ENCODE assay signal across 17 cellular contexts in genomic region chr10:95787447-95787846, GRCh38. TPM values are rescaled to one million over a fixed set of nuclear protein-coding genes. Genes with fewer than 3 reads are reported as not detected.
DNase-seq lines count a peak whose midpoint lies in the region; ATAC-seq and FAIRE-seq lines count a peak whose summit lies in the region.
"Had no signal": no experiment of that assay in that cellular context is flagged by ENCODE, and none has a peak within 500 bp of the region (broad histone marks: within the 10 kb centered on the region; RNA-seq: fewer than 3 reads in every experiment).

No MANE protein-coding gene starts in this region.

- no peak for ATAC-seq in activated CD8-positive, alpha-beta memory T cell treated with anti-CD3 and anti-CD28 coated beads, Interleukin-2, amount 10 ng/mL, durations not matched to agents 7 days and 5 days
- no peak for ATAC-seq in stimulated activated naive B cell treated with anti-CD40 and anti-IgM and Interleukin-4, amounts not matched to agents 10 μg/mL and 1 μg/mL and 100 μg/mL, for 72 hours (replicated peaks)

- no peaks in the 10 kb centered on the region for H3K27me3 Mint-ChIP-seq in activated CD8-positive, alpha-beta memory T cell treated with anti-CD3 and anti-CD28 coated beads, Interleukin-2, amount 10 ng/mL, durations not matched to agents 7 days and 5 days
- H3K27me3 Mint-ChIP-seq in activated T-helper 1 cell treated with anti-CD3 and anti-CD28 coated beads, Interleukin-12 subunit alpha, Interleukin-12 subunit beta, Interleukin-2, Interleukin-4 antibody, amounts not matched to agents 30 ng/mL and 10 ng/mL and 1 ng/mL, durations not matched to agents 14 hours and 24 hours and 36 hours (ENCODE audit: insufficient read depth): no peaks in the 10 kb centered on the region
- no peaks in the 10 kb centered on the region for H3K27me3 Mint-ChIP-seq in stimulated activated naive B cell treated with anti-CD40 and anti-IgM and Interleukin-4, amounts not matched to agents 10 μg/mL and 1 μg/mL and 100 μg/mL, for 72 hours

- H3K9me3 Mint-ChIP-seq in activated CD8-positive, alpha-beta memory T cell treated with anti-CD3 and anti-CD28 coated beads, Interleukin-2, amount 10 ng/mL, durations not matched to agents 7 days and 5 days (ENCODE audit: low read depth): no peaks in the 10 kb centered on the region
- peaks cover 3% of the 10 kb centered on the region for H3K9me3 Mint-ChIP-seq in activated T-helper 1 cell treated with anti-CD3 and anti-CD28 coated beads, Interleukin-12 subunit alpha, Interleukin-12 subunit beta, Interleukin-2, Interleukin-4 antibody, amounts not matched to agents 30 ng/mL and 10 ng/mL and 1 ng/mL, durations not matched to agents 14 hours and 24 hours and 36 hours
- peaks cover 2 to 7% of the 10 kb centered on the region in 2 donors for H3K9me3 Mint-ChIP-seq in stimulated activated naive B cell treated with anti-CD40 and anti-IgM and Interleukin-4, amounts not matched to agents 10 μg/mL and 1 μg/mL and 100 μg/mL, for 72 hours
- H3K9me3 Mint-ChIP-seq: CD4-positive, alpha-beta T cell had no signal

- peak; percentile 71 for FAIRE-seq in GM18507 (lab: Jason Lieb, UNC)

- DNase-seq in activated CD8-positive, alpha-beta memory T cell treated with anti-CD3 and anti-CD28 coated beads, Interleukin-2, amount 10 ng/mL, durations not matched to agents 7 days and 5 days: no peak
- no peak for DNase-seq in activated CD8-positive, alpha-beta memory T cell treated with anti-CD3 and anti-CD28 coated beads, Interleukin-2, amount 50 U/mL, for 4 hours
- DNase-seq in GM18507 (ENCODE audit: extremely low spot score, insufficient read length, low read depth): no peak
- no peak for DNase-seq in activated T-helper 1 cell treated with anti-CD3 and anti-CD28 coated beads, Interleukin-12 subunit alpha, Interleukin-12 subunit beta, Interleukin-2, Interleukin-4 antibody, amounts not matched to agents 30 ng/mL and 10 ng/mL and 1 ng/mL, durations not matched to agents 14 hours and 24 hours and 36 hours (ENCODE audit: low spot score)
- DNase-seq in stimulated activated naive B cell treated with anti-CD40 and anti-IgM and Interleukin-4, amounts not matched to agents 10 μg/mL and 1 μg/mL and 100 μg/mL, for 72 hours: no peak
- DNase-seq in HuH-7.5 (ENCODE audit: low spot score): no peak
- DNase-seq in pons (ENCODE audit: low spot score): no peak
- no peak for DNase-seq in activated naive CD4-positive, alpha-beta T cell treated with anti-CD3 and anti-CD28 coated beads, Interleukin-2, amount 50 U/mL, for 16 hours
- DNase-seq: AML-193; CD4-positive, alpha-beta T cell; DMS79 treated with DMSO at 0.1 percent for 48 hours; GDM1; NCI-H1105 treated with DMSO at 0.1 percent for 48 hours; NCI-H187 treated with DMSO at 0.1 percent for 48 hours; NCI-H2171; NCI-H446 treated with DMSO at 0.1 percent for 48 hours; NCI-H748 treated with DMSO at 0.1 percent for 48 hours had no signal

- H3K36me3 Mint-ChIP-seq in activated CD8-positive, alpha-beta memory T cell treated with anti-CD3 and anti-CD28 coated beads, Interleukin-2, amount 10 ng/mL, durations not matched to agents 7 days and 5 days: peaks cover 55% of the 10 kb centered on the region
- peaks cover 13% of the 10 kb centered on the region for H3K36me3 Mint-ChIP-seq in activated T-helper 1 cell treated with anti-CD3 and anti-CD28 coated beads, Interleukin-12 subunit alpha, Interleukin-12 subunit beta, Interleukin-2, Interleukin-4 antibody, amounts not matched to agents 30 ng/mL and 10 ng/mL and 1 ng/mL, durations not matched to agents 14 hours and 24 hours and 36 hours (ENCODE audit: low read depth)
- H3K36me3 Mint-ChIP-seq in stimulated activated naive B cell treated with anti-CD40 and anti-IgM and Interleukin-4, amounts not matched to agents 10 μg/mL and 1 μg/mL and 100 μg/mL, for 72 hours: peaks cover 39 to 68% of the 10 kb centered on the region in 2 donors

- peaks cover 91% of the 10 kb centered on the region for H3K4me1 Mint-ChIP-seq in activated CD8-positive, alpha-beta memory T cell treated with anti-CD3 and anti-CD28 coated beads, Interleukin-2, amount 10 ng/mL, durations not matched to agents 7 days and 5 days
- H3K4me1 Mint-ChIP-seq in activated T-helper 1 cell treated with anti-CD3 and anti-CD28 coated beads, Interleukin-12 subunit alpha, Interleukin-12 subunit beta, Interleukin-2, Interleukin-4 antibody, amounts not matched to agents 30 ng/mL and 10 ng/mL and 1 ng/mL, durations not matched to agents 14 hours and 24 hours and 36 hours (ENCODE audit: low read depth): peaks cover 90% of the 10 kb centered on the region
- H3K4me1 Mint-ChIP-seq in stimulated activated naive B cell treated with anti-CD40 and anti-IgM and Interleukin-4, amounts not matched to agents 10 μg/mL and 1 μg/mL and 100 μg/mL, for 72 hours: peaks cover 57 to 91% of the 10 kb centered on the region in 2 donors

- intact Hi-C loops in activated T-helper 1 cell treated with anti-CD3 and anti-CD28 coated beads, Interleukin-12 subunit alpha, Interleukin-12 subunit beta, Interleukin-2, Interleukin-4 antibody, amounts not matched to agents 30 ng/mL and 10 ng/mL and 1 ng/mL, durations not matched to agents 14 hours and 24 hours and 36 hours (cut with micrococcal nuclease): no loop called here

- H3K4me3 Mint-ChIP-seq in activated CD8-positive, alpha-beta memory T cell treated with anti-CD3 and anti-CD28 coated beads, Interleukin-2, amount 10 ng/mL, durations not matched to agents 7 days and 5 days: no peak overlapping the region
- no peak overlapping the region for H3K4me3 Mint-ChIP-seq in activated T-helper 1 cell treated with anti-CD3 and anti-CD28 coated beads, Interleukin-12 subunit alpha, Interleukin-12 subunit beta, Interleukin-2, Interleukin-4 antibody, amounts not matched to agents 30 ng/mL and 10 ng/mL and 1 ng/mL, durations not matched to agents 14 hours and 24 hours and 36 hours
- peak overlapping the region in 1 of 2 donors; percentile 1 for H3K4me3 Mint-ChIP-seq in stimulated activated naive B cell treated with anti-CD40 and anti-IgM and Interleukin-4, amounts not matched to agents 10 μg/mL and 1 μg/mL and 100 μg/mL, for 72 hours
- H3K4me3 Mint-ChIP-seq: CD4-positive, alpha-beta T cell had no signal

- CTCF ChIA-PET in activated CD8-positive, alpha-beta memory T cell treated with anti-CD3 and anti-CD28 coated beads, Interleukin-2, amount 10 ng/mL, durations not matched to agents 7 days and 5 days (lab: Charles Lee): interaction anchor here (0.6 to 8.8 kb wide), 8 partner anchors 10 to 583 kb away, joined by 3 to 68 read pairs (median 6); partner anchors contain the start of genes ENTPD1 and TCTN3

- peak overlapping the region; percentile 88 for H3K27ac Mint-ChIP-seq in activated CD8-positive, alpha-beta memory T cell treated with anti-CD3 and anti-CD28 coated beads, Interleukin-2, amount 10 ng/mL, durations not matched to agents 7 days and 5 days
- peak overlapping the region; percentile 82 for H3K27ac Mint-ChIP-seq in activated T-helper 1 cell treated with anti-CD3 and anti-CD28 coated beads, Interleukin-12 subunit alpha, Interleukin-12 subunit beta, Interleukin-2, Interleukin-4 antibody, amounts not matched to agents 30 ng/mL and 10 ng/mL and 1 ng/mL, durations not matched to agents 14 hours and 24 hours and 36 hours
- H3K27ac Mint-ChIP-seq in stimulated activated naive B cell treated with anti-CD40 and anti-IgM and Interleukin-4, amounts not matched to agents 10 μg/mL and 1 μg/mL and 100 μg/mL, for 72 hours: peak overlapping the region; percentile 6
- H3K27ac Mint-ChIP-seq: CD4-positive, alpha-beta T cell had no signal

RNA-seq across cellular contexts. Expression of gene ENTPD1, which starts 31.5 kb away (rescaled TPM):
- 100 to 1,000 TPM; 150 to 395 TPM for total RNA-seq in activated CD8-positive, alpha-beta memory T cell treated with anti-CD3 and anti-CD28 coated beads, Interleukin-2, amount 10 ng/mL, durations not matched to agents 7 days and 5 days
- 25.8 and 26.3 TPM in 2 replicates for total RNA-seq in activated T-helper 1 cell treated with anti-CD3 and anti-CD28 coated beads, Interleukin-12 subunit alpha, Interleukin-12 subunit beta, Interleukin-2, Interleukin-4 antibody, amounts not matched to agents 30 ng/mL and 10 ng/mL and 1 ng/mL, durations not matched to agents 14 hours and 24 hours and 36 hours

Comparison
In these comparisons a context has a peak if more than half of its experiments do, and no peak if none do; other contexts are left out.
1. H3K27ac Mint-ChIP-seq: peak in every context shown above with its lines; median percentile 88 in activated CD8-positive, alpha-beta memory T cell treated with anti-CD3 and anti-CD28 coated beads, Interleukin-2, amount 10 ng/mL, durations not matched to agents 7 days and 5 days; 82 in activated T-helper 1 cell treated with anti-CD3 and anti-CD28 coated beads, Interleukin-12 subunit alpha, Interleukin-12 subunit beta, Interleukin-2, Interleukin-4 antibody, amounts not matched to agents 30 ng/mL and 10 ng/mL and 1 ng/mL, durations not matched to agents 14 hours and 24 hours and 36 hours; 6 in stimulated activated naive B cell treated with anti-CD40 and anti-IgM and Interleukin-4, amounts not matched to agents 10 μg/mL and 1 μg/mL and 100 μg/mL, for 72 hours.